ENCODE assay signal across 20 cellular contexts in the genomic region with DNA sequence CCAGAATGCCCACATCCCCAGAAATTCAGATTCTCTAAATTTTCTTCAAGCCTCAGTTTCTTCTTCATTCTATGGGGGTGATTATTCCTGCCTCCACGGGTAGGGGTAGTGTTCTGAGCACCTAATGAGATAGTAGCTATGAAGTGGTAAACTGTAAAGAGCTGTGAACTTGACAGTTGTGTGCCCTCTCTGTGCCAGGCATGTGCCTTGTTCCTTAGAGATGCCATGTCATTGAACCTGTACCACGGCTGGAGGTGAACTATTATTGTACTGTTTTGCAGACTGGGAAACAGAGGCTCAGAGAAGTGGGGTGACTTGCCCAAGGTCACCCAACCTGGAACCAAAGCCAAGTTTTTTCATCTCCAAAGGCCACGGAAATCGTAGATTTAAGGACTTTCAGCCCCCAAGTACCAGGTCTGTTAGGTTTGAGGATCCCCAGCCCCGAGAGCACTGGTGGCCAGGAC.
DNase-seq lines count a peak whose midpoint lies in the region; ATAC-seq and TF ChIP-seq lines count a peak whose summit lies in the region.
"Had no signal": no experiment of that assay in that cellular context is flagged by ENCODE, and none has a peak within 500 bp of the region (broad histone marks: within the 10 kb centered on the region; RNA-seq: fewer than 3 reads in every experiment).

No MANE protein-coding gene starts in this region.

- H3K36me3 ChIP-seq in RWPE2 (ENCODE audit: low read depth) (no peaks in the 10 kb centered on the region), right lobe of liver (no peaks in the 10 kb centered on the region), suprapubic skin (no peaks in the 10 kb centered on the region)
- H3K36me3 ChIP-seq in effector memory CD4-positive, alpha-beta T cell (ENCODE audit: control insufficient read depth, insufficient read depth, low read length) = no peaks in the 10 kb centered on the region
- H3K36me3 ChIP-seq: lower lobe of right lung, ovary, sigmoid colon, transverse colon had no signal

- H3K27ac ChIP-seq in RWPE2 (ENCODE audit: poor library complexity, severe bottlenecking) = peak overlapping the region; percentile 76
- H3K27ac ChIP-seq in dorsolateral prefrontal cortex = peak overlapping the region in 57 of 59 donors; percentile 5 to 100 (median 97)
- peak overlapping the region in 1 of 3 donors; percentile 31 for H3K27ac ChIP-seq in right lobe of liver
- peak overlapping the region; percentile 80 for H3K27ac ChIP-seq in suprapubic skin
- no peak overlapping the region for H3K27ac ChIP-seq in effector memory CD4-positive, alpha-beta T cell (ENCODE audit: insufficient read depth, low read length, poor library complexity, severe bottlenecking)
- H3K27ac ChIP-seq: lower lobe of right lung, ovary had no signal

- TF ChIP-seq CTCF in RWPE2 (IDR thresholded peaks at IDR 0.05; ENCODE audit: poor library complexity, severe bottlenecking) = no peak
- TF ChIP-seq CTCF in dorsolateral prefrontal cortex (IDR thresholded peaks at IDR 0.05 in 54 of 56, conservative IDR thresholded peaks at IDR 0.05 in 2 of 56; ENCODE audit: low read depth in 1 of 56, partially characterized antibody in 56 of 56) = no peak
- no peak for TF ChIP-seq CTCF in right lobe of liver (IDR thresholded peaks at IDR 0.05)
- no peak for TF ChIP-seq CTCF in suprapubic skin (IDR thresholded peaks at IDR 0.05)
- TF ChIP-seq CTCF in omental fat pad (IDR thresholded peaks at IDR 0.05) = no peak

- intact Hi-C loops in dorsolateral prefrontal cortex (cut with DNase I) (no loop called here), right lobe of liver (cut with DNase I) (no loop called here)

- H3K4me1 ChIP-seq in RWPE2 (ENCODE audit: insufficient read depth, poor library complexity, severe bottlenecking) = peaks cover 39% of the 10 kb centered on the region
- peaks cover 0 to 10% (median 0%) of the 10 kb centered on the region in 4 donors for H3K4me1 ChIP-seq in right lobe of liver
- H3K4me1 ChIP-seq in suprapubic skin = peaks cover 35% of the 10 kb centered on the region
- no peaks in the 10 kb centered on the region for H3K4me1 ChIP-seq in effector memory CD4-positive, alpha-beta T cell (ENCODE audit: control insufficient read depth, insufficient read depth, low read length, poor library complexity, severe bottlenecking)

- WGBS in right lobe of liver (ENCODE audit: insufficient coverage, low coverage, low lambda C conversion rate, missing lambda C conversion rate) = 17% methylated on average over 3 of the region's 5 CpGs
- WGBS in suprapubic skin = 61% methylated on average over 5 of the region's 5 CpGs

- no peak for TF ChIP-seq EP300 in suprapubic skin (IDR thresholded peaks at IDR 0.05)

- H3K27me3 ChIP-seq in RWPE2 (ENCODE audit: insufficient read depth, poor library complexity, severe bottlenecking) = no peaks in the 10 kb centered on the region
- H3K27me3 ChIP-seq in dorsolateral prefrontal cortex = no peaks in the 10 kb centered on the region
- H3K27me3 ChIP-seq in right lobe of liver = no peaks in the 10 kb centered on the region
- H3K27me3 ChIP-seq in suprapubic skin = no peaks in the 10 kb centered on the region
- H3K27me3 ChIP-seq in effector memory CD4-positive, alpha-beta T cell (replicated peaks; ENCODE audit: control insufficient read depth, insufficient read depth, low read length, poor library complexity, severe bottlenecking) = no peaks in the 10 kb centered on the region
- H3K27me3 ChIP-seq: ovary, sigmoid colon, transverse colon had no signal

- H3K9me3 ChIP-seq in RWPE2 (ENCODE audit: severe bottlenecking) = peaks cover 3% of the 10 kb centered on the region
- no peaks in the 10 kb centered on the region for H3K9me3 ChIP-seq in right lobe of liver
- no peaks in the 10 kb centered on the region for H3K9me3 ChIP-seq in suprapubic skin
- H3K9me3 ChIP-seq in effector memory CD4-positive, alpha-beta T cell (ENCODE audit: control insufficient read depth, low read length) = no peaks in the 10 kb centered on the region
- H3K9me3 ChIP-seq: sigmoid colon had no signal

- ATAC-seq in RWPE2 (ENCODE audit: low read depth) (no peak), right lobe of liver (peak; percentile 16 to 56 (median 41)), HG03571 (IDR thresholded peaks at IDR 0.05; ENCODE audit: unreplicated experiment) (no peak), omental fat pad (ENCODE audit: low FRiP score) (no peak), GM18511 (IDR thresholded peaks at IDR 0.05; ENCODE audit: unreplicated experiment) (no peak)

- TF ChIP-seq POLR2A in right lobe of liver (IDR thresholded peaks at IDR 0.05) = no peak
- TF ChIP-seq POLR2A in suprapubic skin (IDR thresholded peaks at IDR 0.05) = no peak

- H3K4me3 ChIP-seq in RWPE2 (ENCODE audit: severe bottlenecking) (no peak overlapping the region), dorsolateral prefrontal cortex (peak overlapping the region in 2 of 59 donors; percentile 3 to 20), right lobe of liver (peak overlapping the region in 1 of 3 donors; percentile 11), suprapubic skin (no peak overlapping the region)
- H3K4me3 ChIP-seq in effector memory CD4-positive, alpha-beta T cell (ENCODE audit: insufficient read depth, low read depth, low read length, poor library complexity, severe bottlenecking) = no peak overlapping the region
- H3K4me3 ChIP-seq: lower lobe of right lung, ovary, sigmoid colon, transverse colon had no signal

- DNase-seq in RWPE2 (ENCODE audit: low spot score) (no peak), dorsolateral prefrontal cortex (no peak), right lobe of liver (no peak), suprapubic skin (ENCODE audit: low spot score in 2 of 2) (no peak), omental fat pad (ENCODE audit: low spot score) (no peak)
- DNase-seq in effector memory CD4-positive, alpha-beta T cell = no peak
- DNase-seq: activated effector memory CD4-positive, alpha-beta T cell treated with Interleukin-2 at 50 U/mL for 16 hours; cortex of kidney; DMS53; GDM1; lower lobe of right lung; NCI-H1694 treated with DMSO at 0.1 percent for 48 hours; NCI-H2171 treated with DMSO at 0.1 percent for 48 hours; ovary; RPMI8226; stimulated activated naive CD4-positive, alpha-beta T cell treated with Interleukin-2 at 50 U/mL for 16 hours had no signal

Comparison
In these comparisons a context has a peak if more than half of its experiments do, and no peak if none do; other contexts are left out.
1. ATAC-seq: peak in right lobe of liver (4 of 4); none in RWPE2 (single experiment), HG03571 (single experiment), omental fat pad (single experiment) and GM18511 (single experiment).